8 cellular contexts compared by ENCODE assay signal in genomic region chr12:57522887-57523705, GRCh38. TPM values are rescaled to one million over a fixed set of nuclear protein-coding genes. Genes with fewer than 3 reads are reported as not detected.
DNase-seq lines count a peak whose midpoint lies in the region; ATAC-seq and TF ChIP-seq lines count a peak whose summit lies in the region.

No MANE protein-coding gene starts in this region.

- H3K27ac ChIP-seq in RWPE1 (peak overlapping the region; percentile 98), ascending aorta (peak overlapping the region; percentile 97 to 99)

- POLR2A ChIA-PET in RWPE1 (lab: Yijun Ruan, JAX; ENCODE audit: low non-redundant PET) = interaction anchor here (0.6 to 0.9 kb wide), 3 partner anchors 13 to 221 kb away, joined by 3 to 5 read pairs (median 3); no protein-coding TSS in a partner anchor

- H3K4me3 ChIP-seq in ascending aorta = peak overlapping the region; percentile 80 to 81
- H3K4me3 ChIP-seq in retinal pigment epithelial cell (ENCODE audit: low read length) = peak overlapping the region; percentile 72

- peak; percentile 45 for DNase-seq in activated naive CD4-positive, alpha-beta T cell treated with Interleukin-2 at 50 U/mL for 16 hours
- DNase-seq in activated naive CD4-positive, alpha-beta T cell (lab: John Stamatoyannopoulos, UW) = no peak
- no peak for DNase-seq in RWPE1 (ENCODE audit: low spot score)
- DNase-seq in ascending aorta (ENCODE audit: low spot score in 2 of 2) = peak in 1 of 2 donors; percentile 82
- DNase-seq in hypothalamus (lab: John Stamatoyannopoulos, UW) = peak in 31 of 51 donors; percentile 8 to 72 (median 49)
- DNase-seq in retinal pigment epithelial cell (ENCODE audit: low read depth) = no peak

- peaks cover 25 to 45% of the 10 kb centered on the region in 2 donors for H3K4me1 ChIP-seq in ascending aorta

- intact Hi-C loops in ascending aorta (cut with DNase I) = loop anchor here (1.0 to 5.0 kb wide), 4 partner anchors 24 to 1406 kb away; partner anchors contain the start of genes DCTN2, NAB2, RPL41 and ZC3H10

- TF ChIP-seq CTCF in RWPE1 (conservative IDR thresholded peaks at IDR 0.05; ENCODE audit: low read depth) = no peak
- no peak for TF ChIP-seq CTCF in ascending aorta (IDR thresholded peaks at IDR 0.05)
- no peak for TF ChIP-seq CTCF in retinal pigment epithelial cell (conservative IDR thresholded peaks at IDR 0.05; ENCODE audit: low read depth, low read length)

- CTCF ChIA-PET in RWPE1 (lab: Yijun Ruan, JAX) = interaction anchor here (1.2 kb wide), 1 partner anchor 61 kb away, joined by 3 read pairs; no protein-coding TSS in a partner anchor

- ATAC-seq in HG03135 (IDR thresholded peaks at IDR 0.05; ENCODE audit: unreplicated experiment) (no peak), GM21515 (IDR thresholded peaks at IDR 0.05; ENCODE audit: unreplicated experiment) (no peak)

- peaks cover 33 to 38% of the 10 kb centered on the region in 2 donors for H3K36me3 ChIP-seq in ascending aorta

- H3K9me3 ChIP-seq in ascending aorta = no peaks in the 10 kb centered on the region

- no peaks in the 10 kb centered on the region for H3K27me3 ChIP-seq in ascending aorta

RNA-seq across cellular contexts. Expression of gene MBD6, which starts 0.5 kb away (rescaled TPM):
- 48.5 TPM for total RNA-seq in ascending aorta

RNA-seq across cellular contexts. Expression of gene DDIT3, which starts 2.8 kb away (rescaled TPM):
- 0.64 TPM for total RNA-seq in ascending aorta

RNA-seq across cellular contexts. Expression of gene DCTN2, which starts 23.9 kb away (rescaled TPM):
- 116 TPM for total RNA-seq in ascending aorta

RNA-seq across cellular contexts. Expression of gene KIF5A, which starts 26.7 kb away (rescaled TPM):
- not detected for total RNA-seq in ascending aorta

RNA-seq across cellular contexts. Expression of gene MARS1, which starts 35.2 kb away (rescaled TPM):
- 78.0 TPM for total RNA-seq in ascending aorta

Comparison
In these comparisons a context has a peak if more than half of its experiments do, and no peak if none do; other contexts are left out.
1. DNase-seq: peak in activated naive CD4-positive, alpha-beta T cell treated with Interleukin-2 at 50 U/mL for 16 hours (single experiment) and hypothalamus (31 of 51); none in activated naive CD4-positive, alpha-beta T cell (0 of 4), RWPE1 (single experiment) and retinal pigment epithelial cell (single experiment).